In genomic region chr2:202141319-202141947, GRCh38 we compare ENCODE assay signal across 1 cellular context.
TF ChIP-seq lines count a peak whose summit lies in the region.

No MANE protein-coding gene starts in this region.

TF ChIP-seq in SK-N-SH, 30 proteins besides CTCF, POLR2A, EP300 and RAD21 (continued from another document):
- no peak for TF ChIP-seq SIN3A (IDR thresholded peaks at IDR 0.05; ENCODE audit: borderline replicate concordance, low read depth, low read length)
- no peak for TF ChIP-seq NFIC (IDR thresholded peaks at IDR 0.05; ENCODE audit: borderline replicate concordance)
TF ChIP-seq in SK-N-SH: peak in this region for 0.
